Comparison of ENCODE assay signal across 11 cellular contexts in the genomic region with DNA sequence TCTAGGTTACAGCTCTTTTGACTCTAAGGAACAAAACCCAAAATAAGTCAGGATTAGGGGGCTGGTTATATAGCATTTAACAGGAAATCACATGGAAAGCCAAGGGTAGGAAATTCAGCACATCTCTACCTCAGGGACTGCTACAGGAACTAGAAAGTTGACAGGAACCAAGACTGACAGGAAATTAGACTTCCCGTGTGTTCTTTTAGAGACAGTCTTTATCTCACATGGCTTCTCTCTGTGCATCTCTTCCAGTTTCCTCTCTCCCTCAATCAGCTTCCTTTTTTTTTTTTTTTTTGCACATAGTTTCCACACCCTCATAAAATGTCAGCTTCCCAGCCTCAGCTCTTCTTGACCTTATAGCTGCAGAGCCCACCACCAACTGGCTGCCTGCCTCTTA. TPM values are rescaled to one million over a fixed set of nuclear protein-coding genes. Genes with fewer than 3 reads are reported as not detected.
DNase-seq lines count a peak whose midpoint lies in the region.
"Had no signal": no experiment of that assay in that cellular context is flagged by ENCODE, and none has a peak within 500 bp of the region (broad histone marks: within the 10 kb centered on the region; RNA-seq: fewer than 3 reads in every experiment).

No MANE protein-coding gene starts in this region.

- peak overlapping the region; percentile 94 for H3K27ac Mint-ChIP-seq in activated naive CD4-positive, alpha-beta T cell treated with anti-CD3 and anti-CD28 coated beads, Interleukin-2, amount 50 U/mL, for 24 hours
- H3K27ac Mint-ChIP-seq in activated naive CD8-positive, alpha-beta T cell: peak overlapping the region; percentile 84

- H3K9me3 Mint-ChIP-seq in activated naive CD4-positive, alpha-beta T cell treated with anti-CD3 and anti-CD28 coated beads, Interleukin-2, amount 50 U/mL, for 24 hours: no peaks in the 10 kb centered on the region
- H3K9me3 Mint-ChIP-seq in activated naive CD8-positive, alpha-beta T cell (ENCODE audit: low read depth): no peaks in the 10 kb centered on the region

- H3K27me3 Mint-ChIP-seq in activated naive CD4-positive, alpha-beta T cell treated with anti-CD3 and anti-CD28 coated beads, Interleukin-2, amount 50 U/mL, for 24 hours: no peaks in the 10 kb centered on the region
- no peaks in the 10 kb centered on the region for H3K27me3 Mint-ChIP-seq in activated naive CD8-positive, alpha-beta T cell

- no peak for DNase-seq in activated naive CD4-positive, alpha-beta T cell (lab: John Stamatoyannopoulos, UW)
- peak; percentile 40 for DNase-seq in NAMALWA (ENCODE audit: low spot score)
- peak; percentile 60 for DNase-seq in pons (ENCODE audit: low spot score)
- no peak for DNase-seq in A172 (ENCODE audit: low spot score)
- DNase-seq in nucleus accumbens (lab: John Stamatoyannopoulos, UW): no peak
- no peak for DNase-seq in LoVo (ENCODE audit: low spot score)
- DNase-seq: NCI-H1436; NCI-H774; stimulated activated CD8-positive, alpha-beta memory T cell treated with anti-CD3 and anti-CD28 coated beads, Interleukin-4, amount 100 ng/mL, for 48 hours had no signal

- H3K4me1 Mint-ChIP-seq in activated naive CD4-positive, alpha-beta T cell treated with anti-CD3 and anti-CD28 coated beads, Interleukin-2, amount 50 U/mL, for 24 hours: peaks cover 76% of the 10 kb centered on the region
- H3K4me1 Mint-ChIP-seq in activated naive CD8-positive, alpha-beta T cell (ENCODE audit: low read depth): peaks cover 63% of the 10 kb centered on the region

- peak overlapping the region; percentile 51 for H3K4me3 Mint-ChIP-seq in activated naive CD4-positive, alpha-beta T cell treated with anti-CD3 and anti-CD28 coated beads, Interleukin-2, amount 50 U/mL, for 24 hours
- H3K4me3 Mint-ChIP-seq in activated naive CD8-positive, alpha-beta T cell: peak overlapping the region; percentile 24

- no peaks in the 10 kb centered on the region for H3K36me3 Mint-ChIP-seq in activated naive CD4-positive, alpha-beta T cell treated with anti-CD3 and anti-CD28 coated beads, Interleukin-2, amount 50 U/mL, for 24 hours
- no peaks in the 10 kb centered on the region for H3K36me3 Mint-ChIP-seq in activated naive CD8-positive, alpha-beta T cell

RNA-seq across cellular contexts. Expression of a gene that starts 4.8 kb away (rescaled TPM):
- total RNA-seq in A172 (2014; rRNA removed; shearing (Covaris generic)): 17.9 and 19.4 TPM in 2 replicates

Comparison
In these comparisons a context has a peak if more than half of its experiments do, and no peak if none do; other contexts are left out.
1. DNase-seq: peak in NAMALWA (single experiment) and pons (single experiment); none in activated naive CD4-positive, alpha-beta T cell (0 of 4), A172 (single experiment), nucleus accumbens (0 of 56) and LoVo (single experiment).